Comparison of ENCODE assay signal across 23 cellular contexts in genomic region chr16:83935005-83935857, GRCh38. TPM values are rescaled to one million over a fixed set of nuclear protein-coding genes. Genes with fewer than 3 reads are reported as not detected.
"Had no signal": no experiment of that assay in that cellular context is flagged by ENCODE, and none has a peak within 500 bp of the region (broad histone marks: within the 10 kb centered on the region; RNA-seq: fewer than 3 reads in every experiment).

No MANE protein-coding gene starts in this region.

- DNase-seq: activated CD4-positive, alpha-beta memory T cell treated with anti-CD3 and anti-CD28 coated beads for 36 hours; activated CD4-positive, alpha-beta T cell treated with anti-CD3 and anti-CD28 coated beads, Interleukin-2, amount 10 ng/mL, durations not matched to agents 24 days and 14 days; activated CD4-positive, CD25-positive, alpha-beta regulatory T cell treated with anti-CD3 and anti-CD28 coated beads, Interleukin-2, amount 50 U/mL, for 72 hours; activated CD8-positive, alpha-beta memory T cell treated with anti-CD3 and anti-CD28 coated beads, Interleukin-2, amount 50 U/mL, for 4 hours; activated naive CD4-positive, alpha-beta T cell treated with anti-CD3 and anti-CD28 coated beads, Interleukin-2, amount 50 U/mL, for 16 hours; activated naive CD8-positive, alpha-beta T cell treated with anti-CD3 and anti-CD28 coated beads, Interleukin-2, amount 10 ng/mL, durations not matched to agents 7 days and 5 days; activated T-cell treated with anti-CD3 and anti-CD28 coated beads, Interleukin-2, amount 50 U/mL, for 72 hours; adrenal gland; anterior cingulate cortex; MM.1S; NCI-H1048; NCI-H146; NCI-H187 treated with DMSO at 0.1 percent for 48 hours; NCI-H2081 treated with DMSO at 0.1 percent for 48 hours; NCI-H446; NCI-H524; SHP77 had no signal

- H3K27me3 ChIP-seq: adrenal gland, breast epithelium, SJSA1 had no signal

- H3K9me3 ChIP-seq: adrenal gland, breast epithelium, SJSA1 had no signal

- H3K27ac ChIP-seq: adrenal gland, breast epithelium, SJSA1 had no signal

- H3K4me1 ChIP-seq: breast epithelium, SJSA1 had no signal

- H3K4me3 Mint-ChIP-seq: activated CD4-positive, alpha-beta memory T cell treated with anti-CD3 and anti-CD28 coated beads for 36 hours; activated CD4-positive, alpha-beta T cell treated with anti-CD3 and anti-CD28 coated beads, Interleukin-2, amount 10 ng/mL, durations not matched to agents 24 days and 14 days; activated naive CD8-positive, alpha-beta T cell treated with anti-CD3 and anti-CD28 coated beads, Interleukin-2, amount 10 ng/mL, durations not matched to agents 7 days and 5 days; activated T-cell treated with anti-CD3 and anti-CD28 coated beads, Interleukin-2, amount 50 U/mL, for 72 hours; T-helper 1 cell treated with Interleukin-12 subunit alpha and Interleukin-12 subunit beta and Interleukin-4 antibody, amounts not matched to agents 30 μg/mL and 1 μg/mL, for 36 hours had no signal

- H3K36me3 Mint-ChIP-seq: activated CD4-positive, alpha-beta memory T cell treated with anti-CD3 and anti-CD28 coated beads for 36 hours; activated naive CD8-positive, alpha-beta T cell treated with anti-CD3 and anti-CD28 coated beads, Interleukin-2, amount 10 ng/mL, durations not matched to agents 7 days and 5 days had no signal

- H3K9me3 Mint-ChIP-seq: activated CD4-positive, alpha-beta memory T cell treated with anti-CD3 and anti-CD28 coated beads for 36 hours; activated CD4-positive, alpha-beta T cell treated with anti-CD3 and anti-CD28 coated beads, Interleukin-2, amount 10 ng/mL, durations not matched to agents 24 days and 14 days; activated naive CD8-positive, alpha-beta T cell treated with anti-CD3 and anti-CD28 coated beads, Interleukin-2, amount 10 ng/mL, durations not matched to agents 7 days and 5 days; activated T-cell treated with anti-CD3 and anti-CD28 coated beads, Interleukin-2, amount 50 U/mL, for 72 hours; T-helper 1 cell treated with Interleukin-12 subunit alpha and Interleukin-12 subunit beta and Interleukin-4 antibody, amounts not matched to agents 30 μg/mL and 1 μg/mL, for 36 hours had no signal

- H3K4me3 ChIP-seq: adrenal gland, breast epithelium, SJSA1 had no signal

- H3K27me3 Mint-ChIP-seq: activated CD4-positive, alpha-beta memory T cell treated with anti-CD3 and anti-CD28 coated beads for 36 hours; activated CD4-positive, alpha-beta T cell treated with anti-CD3 and anti-CD28 coated beads, Interleukin-2, amount 10 ng/mL, durations not matched to agents 24 days and 14 days; activated naive CD8-positive, alpha-beta T cell treated with anti-CD3 and anti-CD28 coated beads, Interleukin-2, amount 10 ng/mL, durations not matched to agents 7 days and 5 days had no signal

- H3K27ac Mint-ChIP-seq: activated CD4-positive, alpha-beta memory T cell treated with anti-CD3 and anti-CD28 coated beads for 36 hours; activated CD4-positive, alpha-beta T cell treated with anti-CD3 and anti-CD28 coated beads, Interleukin-2, amount 10 ng/mL, durations not matched to agents 24 days and 14 days; activated naive CD8-positive, alpha-beta T cell treated with anti-CD3 and anti-CD28 coated beads, Interleukin-2, amount 10 ng/mL, durations not matched to agents 7 days and 5 days; activated T-cell treated with anti-CD3 and anti-CD28 coated beads, Interleukin-2, amount 50 U/mL, for 72 hours; T-helper 1 cell treated with Interleukin-12 subunit alpha and Interleukin-12 subunit beta and Interleukin-4 antibody, amounts not matched to agents 30 μg/mL and 1 μg/mL, for 36 hours had no signal

- ATAC-seq: activated T-cell treated with anti-CD3 and anti-CD28 coated beads, Interleukin-2, amount 50 U/mL, for 72 hours; SK-N-SH treated with all-trans-retinoic acid at 6 μM for 48 hours had no signal

- H3K36me3 ChIP-seq: adrenal gland, breast epithelium, SJSA1 had no signal

RNA-seq across cellular contexts. Expression of gene OSGIN1, which starts 17.8 kb away (rescaled TPM):
- total RNA-seq: cerebellum had no signal

RNA-seq across cellular contexts. Expression of gene NECAB2, which starts 32.8 kb away (rescaled TPM):
- total RNA-seq: activated CD4-positive, alpha-beta memory T cell treated with anti-CD3 and anti-CD28 coated beads for 36 hours; activated CD4-positive, alpha-beta T cell treated with anti-CD3 and anti-CD28 coated beads, Interleukin-2, amount 10 ng/mL, durations not matched to agents 24 days and 14 days; activated naive CD8-positive, alpha-beta T cell treated with anti-CD3 and anti-CD28 coated beads, Interleukin-2, amount 10 ng/mL, durations not matched to agents 7 days and 5 days; RPMI7951; SJSA1 had no signal
